ENCODE assay signal across 8 cellular contexts in genomic region chr2:12716250-12717190, GRCh38. TPM values are rescaled to one million over a fixed set of nuclear protein-coding genes. Genes with fewer than 3 reads are reported as not detected.
DNase-seq lines count a peak whose midpoint lies in the region; ATAC-seq and TF ChIP-seq lines count a peak whose summit lies in the region.

TRIB2 (plus strand) TSS chr2:12716936; CDS start chr2:12718308, 1,372 bp downstream.

- peaks cover 34% of the 10 kb centered on the region for H3K4me1 ChIP-seq in adipocyte (ENCODE audit: control insufficient read depth, insufficient read depth, low read length)
- peaks cover 12% of the 10 kb centered on the region for H3K4me1 ChIP-seq in cardiac muscle cell (ENCODE audit: low read depth)
- H3K4me1 ChIP-seq in trophoblast cell (ENCODE audit: control insufficient read depth in 1 of 2, insufficient read depth in 2 of 2, low read length in 2 of 2), result peaks cover 0 to 6% of the 10 kb centered on the region in 2 experiments
- peaks cover 3 to 55% (median 28%) of the 10 kb centered on the region in 4 donors for H3K4me1 ChIP-seq in tibial artery

- H3K4me3 Mint-ChIP-seq in HFFc6 (peak within 1 kb of the TSS; percentile 98), T-cell (peak within 1 kb of the TSS; percentile 95 to 99 (median 98))

- no peak within 1 kb of the TSS for H3K4ac ChIP-seq in trophoblast cell (ENCODE audit: low read depth, low read length)

- H3K79me2 ChIP-seq in trophoblast cell (ENCODE audit: control insufficient read depth, insufficient read depth, low read length, poor library complexity), result peaks cover 7% of the 10 kb centered on the region

- H3K27ac Mint-ChIP-seq in HFFc6, result peak within 1 kb of the TSS; percentile 91
- peak within 1 kb of the TSS; percentile 98 for H3K27ac Mint-ChIP-seq in T-cell

- H3K36me3 Mint-ChIP-seq in HFFc6 (ENCODE audit: low read depth) (peaks cover 16% of the 10 kb centered on the region), T-cell (no peaks in the 10 kb centered on the region)

- H2AK5ac ChIP-seq in trophoblast cell (ENCODE audit: low read length), result no peak within 1 kb of the TSS

- TF ChIP-seq CTCF in HFFc6 (IDR thresholded peaks at IDR 0.05) (peak; percentile 43), cardiac muscle cell (IDR thresholded peaks at IDR 0.05; ENCODE audit: low read depth, low read length) (no peak), tibial artery (IDR thresholded peaks at IDR 0.05) (no peak)

- H3K9ac ChIP-seq in adipocyte (ENCODE audit: low read length) (peak within 1 kb of the TSS; percentile 92), trophoblast cell (ENCODE audit: low read length) (peak within 1 kb of the TSS; percentile 84)

- H3K36me3 ChIP-seq in adipocyte (ENCODE audit: control insufficient read depth, insufficient read depth, low read length, severe bottlenecking) (no peaks in the 10 kb centered on the region), cardiac muscle cell (no peaks in the 10 kb centered on the region), trophoblast cell (ENCODE audit: control insufficient read depth in 1 of 2, insufficient read depth in 2 of 2, low read length in 2 of 2) (no peaks in the 10 kb centered on the region), tibial artery (no peaks in the 10 kb centered on the region)

- no CpG with 5 or more reads among the region's 90 CpGs for WGBS in trophoblast cell (ENCODE audit: extremely low coverage, insufficient coverage, insufficient read length)

- peak within 1 kb of the TSS; percentile 91 for H2BK120ac ChIP-seq in trophoblast cell (ENCODE audit: insufficient read depth, low read length, poor library complexity)

- H3K14ac ChIP-seq in trophoblast cell (ENCODE audit: low read length), result peak within 1 kb of the TSS; percentile 92

- H4K91ac ChIP-seq in trophoblast cell (ENCODE audit: low read depth, low read length), result peak within 1 kb of the TSS; percentile 87

- peak within 1 kb of the TSS; percentile 90 for H3K27ac ChIP-seq in cardiac muscle cell
- peak within 1 kb of the TSS; percentile 62 for H3K27ac ChIP-seq in trophoblast cell (ENCODE audit: low read depth, low read length)
- H3K27ac ChIP-seq in tibial artery, result peak within 1 kb of the TSS; percentile 91 to 93

- H3K27me3 ChIP-seq in adipocyte (replicated peaks; ENCODE audit: control insufficient read depth, insufficient read depth, low read length) (no peaks in the 10 kb centered on the region), cardiac muscle cell (no peaks in the 10 kb centered on the region), trophoblast cell (ENCODE audit: insufficient read depth, low read length) (peaks cover 6% of the 10 kb centered on the region), tibial artery (no peaks in the 10 kb centered on the region)

- H3K79me1 ChIP-seq in trophoblast cell (ENCODE audit: low read length), result peaks cover 8% of the 10 kb centered on the region

- H2AFZ ChIP-seq in trophoblast cell (ENCODE audit: insufficient read depth, low read length, poor library complexity), result peak within 1 kb of the TSS; percentile 92

- H3K27me3 Mint-ChIP-seq in HFFc6 (ENCODE audit: insufficient read depth) (peaks cover 3% of the 10 kb centered on the region; the same call in 1 of the 2 replicates), T-cell (no peaks in the 10 kb centered on the region)

- peak within 1 kb of the TSS; percentile 87 for H4K12ac ChIP-seq in trophoblast cell (ENCODE audit: low read depth, low read length)

- H4K8ac ChIP-seq in trophoblast cell (ENCODE audit: low read depth, low read length), result peak within 1 kb of the TSS; percentile 92

- POLR2A ChIA-PET in T-cell (lab: Charles Lee), result interaction anchor here (0.6 to 1.0 kb wide), 7 partner anchors 9 to 951 kb away, joined by 3 to 7 read pairs (median 4); no protein-coding TSS in a partner anchor

- CTCF ChIA-PET in T-cell (lab: Charles Lee), result interaction anchor here (0.6 to 3.1 kb wide), 39 partner anchors 7 to 1587 kb away, joined by 3 to 27 read pairs (median 4); no protein-coding TSS in a partner anchor

- H3K4me2 ChIP-seq in trophoblast cell (ENCODE audit: low read length), result peak within 1 kb of the TSS; percentile 93

- H3K4me3 ChIP-seq in adipocyte (ENCODE audit: low read length), result peak within 1 kb of the TSS; percentile 89
- peak within 1 kb of the TSS; percentile 94 for H3K4me3 ChIP-seq in cardiac muscle cell
- H3K4me3 ChIP-seq in trophoblast cell (ENCODE audit: low read depth, low read length), result peak within 1 kb of the TSS; percentile 75
- H3K4me3 ChIP-seq in tibial artery, result peak within 1 kb of the TSS; percentile 80 to 89

- H2BK12ac ChIP-seq in trophoblast cell (ENCODE audit: low read length), result peak within 1 kb of the TSS; percentile 86

- peak; percentile 79 for DNase-seq in G401 (ENCODE audit: low spot score)
- peak; percentile 81 for DNase-seq in HFFc6
- DNase-seq in NCI-H128 (lab: John Stamatoyannopoulos, UW; ENCODE audit: unreplicated experiment), result peak; percentile 80
- DNase-seq in T-cell, result peak; percentile 84 to 95 (median 91)
- DNase-seq in adipocyte (ENCODE audit: low read depth), result peak; percentile 93
- DNase-seq in cardiac muscle cell (ENCODE audit: low read depth in 1 of 2, low spot score in 1 of 2), result peak; percentile 93 to 96
- DNase-seq in trophoblast cell, result peak; percentile 57 to 62
- DNase-seq in tibial artery, result peak; percentile 82 to 95

- intact Hi-C loops in tibial artery (cut with DNase I; ENCODE audit: low total_unique reads), result loop anchor here (1.0 to 10.0 kb wide), 7 partner anchors 32 to 854 kb away; no protein-coding TSS in a partner anchor

- H3K9me3 Mint-ChIP-seq in HFFc6 (no peaks in the 10 kb centered on the region), T-cell (peaks cover 0 to 5% (median 0%) of the 10 kb centered on the region in 3 donors)

- H3K9me3 ChIP-seq in adipocyte (ENCODE audit: control insufficient read depth, low read length) (no peaks in the 10 kb centered on the region), cardiac muscle cell (ENCODE audit: low read depth) (no peaks in the 10 kb centered on the region), trophoblast cell (ENCODE audit: insufficient read depth, low read depth, low read length) (no peaks in the 10 kb centered on the region), tibial artery (no peaks in the 10 kb centered on the region)

- in situ Hi-C loops in G401 (cut with HindIII; ENCODE audit: low sequenced_read_pairs), result no loop called here

- peak; percentile 82 to 87 (median 84) for ATAC-seq in T-cell (replicated peaks in 1 of 4)

- H3K4me1 Mint-ChIP-seq in HFFc6 (ENCODE audit: low read depth), result peaks cover 56% of the 10 kb centered on the region
- peaks cover 59 to 64% (median 60%) of the 10 kb centered on the region in 3 donors for H3K4me1 Mint-ChIP-seq in T-cell

- peak within 1 kb of the TSS; percentile 77 for H2BK5ac ChIP-seq in trophoblast cell (ENCODE audit: low read depth, low read length, poor library complexity)

- H3K18ac ChIP-seq in trophoblast cell (ENCODE audit: low read length), result peak within 1 kb of the TSS; percentile 92

- no peak within 1 kb of the TSS for H3K23ac ChIP-seq in trophoblast cell (ENCODE audit: low read length)

RNA-seq across cellular contexts. Expression of gene TRIB2, which starts in this region (rescaled TPM):
- 5.4 and 10.5 TPM in 2 replicates for total RNA-seq in G401 (2014; rRNA removed; shearing (Covaris generic))
- 10 to 100 TPM; 13.6 to 22.9 (median 16.8) TPM for total RNA-seq in HFFc6 (2021; fragmentation: NEBNext Ultra II Directional; extraction: Animal tissue kit (Norgen Biotek cat#: 25700))
- 100 to 1,000 TPM; 111 to 131 (median 121) TPM for total RNA-seq in T-cell
- 68.4 and 73.2 TPM in 2 replicates for total RNA-seq in cardiac muscle cell
- 42.3 and 62.9 TPM in 2 replicates for polyA plus RNA-seq in cardiac muscle cell
- 6.9 and 8.7 TPM in 2 replicates for polyA plus RNA-seq in trophoblast cell (2013)

Comparison
In these comparisons a context has a peak if more than half of its experiments do, and no peak if none do; other contexts are left out.
1. Peak in every context shown above with its lines: DNase-seq, ATAC-seq, H3K4me3 ChIP-seq and H3K27ac ChIP-seq.